In genomic region chr2:190121971-190122370, GRCh38 we compare ENCODE assay signal across 9 cellular contexts. TPM values are rescaled to one million over a fixed set of nuclear protein-coding genes. Genes with fewer than 3 reads are reported as not detected.
DNase-seq lines count a peak whose midpoint lies in the region; ATAC-seq, FAIRE-seq and TF ChIP-seq lines count a peak whose summit lies in the region.
"Had no signal": no experiment of that assay in that cellular context is flagged by ENCODE, and none has a peak within 500 bp of the region (broad histone marks: within the 10 kb centered on the region; RNA-seq: fewer than 3 reads in every experiment).

No MANE protein-coding gene starts in this region.

- DNase-seq in left ventricle myocardium inferior = no peak
- DNase-seq in Right ventricle myocardium inferior (ENCODE audit: missing footprints) = no peak
- peak; percentile 15 for DNase-seq in amniotic epithelial cell (ENCODE audit: low read depth)
- DNase-seq in medulla oblongata (ENCODE audit: extremely low spot score) = peak; percentile 82
- no peak for DNase-seq in NCI-H226
- DNase-seq in RCC 7860 (ENCODE audit: low spot score) = no peak
- DNase-seq: activated naive CD8-positive, alpha-beta T cell treated with anti-CD3 and anti-CD28 coated beads, Interleukin-2, amount 10 ng/mL, durations not matched to agents 7 days and 5 days had no signal

- no peaks in the 10 kb centered on the region for H3K9me3 ChIP-seq in left ventricle myocardium inferior (replicated peaks)

- peak; percentile 58 for TF ChIP-seq CTCF in left ventricle myocardium inferior (IDR thresholded peaks at IDR 0.05; ENCODE audit: borderline replicate concordance)

- intact Hi-C loops in left ventricle myocardium inferior (cut with micrococcal nuclease) (no loop called here), Right ventricle myocardium inferior (cut with DNase I) (no loop called here)

- H3K4me3 ChIP-seq in left ventricle myocardium inferior = no peak overlapping the region

- peaks cover 8% of the 10 kb centered on the region for H3K4me1 ChIP-seq in left ventricle myocardium inferior

- no peaks in the 10 kb centered on the region for H3K36me3 ChIP-seq in left ventricle myocardium inferior

- ATAC-seq in Right ventricle myocardium inferior (no peak), HG03520 (IDR thresholded peaks at IDR 0.05; ENCODE audit: unreplicated experiment) (peak; percentile 71), GM21423 (IDR thresholded peaks at IDR 0.05; ENCODE audit: unreplicated experiment) (no peak)

- H3K27ac ChIP-seq in left ventricle myocardium inferior (replicated peaks) = no peak overlapping the region

- FAIRE-seq in RCC 7860 (lab: Jason Lieb, UNC) = no peak

- no peaks in the 10 kb centered on the region for H3K27me3 ChIP-seq in left ventricle myocardium inferior (ENCODE audit: low read depth)

RNA-seq across cellular contexts. Expression of gene MSTN, which starts 59.4 kb away (rescaled TPM):
- not detected for total RNA-seq in left ventricle myocardium inferior
- not detected for total RNA-seq in Right ventricle myocardium inferior
- total RNA-seq: activated naive CD8-positive, alpha-beta T cell treated with anti-CD3 and anti-CD28 coated beads, Interleukin-2, amount 10 ng/mL, durations not matched to agents 7 days and 5 days had no signal

Comparison
In these comparisons a context has a peak if more than half of its experiments do, and no peak if none do; other contexts are left out.
1. DNase-seq: peak in amniotic epithelial cell (single experiment) and medulla oblongata (single experiment); none in left ventricle myocardium inferior (single experiment), Right ventricle myocardium inferior (single experiment), NCI-H226 (single experiment) and RCC 7860 (single experiment).